ENCODE assay signal across 1 cellular context in genomic region chr19:50250450-50251136, GRCh38.
TF ChIP-seq lines count a peak whose summit lies in the region.

No MANE protein-coding gene starts in this region.

TF ChIP-seq in SK-N-SH, 30 proteins besides CTCF, POLR2A, EP300 and RAD21 (continued from another document):
- TF ChIP-seq RFX5 (IDR thresholded peaks at IDR 0.05; ENCODE audit: low read length), result no peak
- TF ChIP-seq TCF12 (IDR thresholded peaks at IDR 0.05), result no peak
- TF ChIP-seq SIN3A (IDR thresholded peaks at IDR 0.05; ENCODE audit: borderline replicate concordance, low read depth, low read length), result no peak
- TF ChIP-seq RCOR1 (IDR thresholded peaks at IDR 0.05; ENCODE audit: low read length), result no peak
- no peak for TF ChIP-seq USF2 (IDR thresholded peaks at IDR 0.05; ENCODE audit: borderline replicate concordance, low read depth, low read length)
- no peak for TF ChIP-seq GABPA (IDR thresholded peaks at IDR 0.05; ENCODE audit: low read depth)
- TF ChIP-seq MEF2A (IDR thresholded peaks at IDR 0.05; ENCODE audit: borderline replicate concordance, low read depth), result no peak
- TF ChIP-seq POLR2AphosphoS5 (IDR thresholded peaks at IDR 0.05; ENCODE audit: low read depth, low read length), result no peak
- no peak for TF ChIP-seq CHD2 (IDR thresholded peaks at IDR 0.05; ENCODE audit: low read length, partially characterized antibody)
- no peak for TF ChIP-seq USF1 (IDR thresholded peaks at IDR 0.05; ENCODE audit: borderline replicate concordance, low read depth)
- TF ChIP-seq JUND (IDR thresholded peaks at IDR 0.05), result no peak
- TF ChIP-seq SMC3 (IDR thresholded peaks at IDR 0.05; ENCODE audit: low read depth, low read length), result no peak
